ENCODE assay signal across 1 cellular context in genomic region chr19:7679017-7679720, GRCh38.
A peak's percentile ranks its signal among the peaks of the same experiment; 100 is the strongest.
TF ChIP-seq lines count a peak whose summit lies in the region.

No MANE protein-coding gene starts in this region.

TF ChIP-seq in K562, 482 proteins besides CTCF, POLR2A, EP300 and RAD21:
- no peak for TF ChIP-seq ZNF449 (CRISPR knock-in tag; IDR thresholded peaks at IDR 0.05)
- TF ChIP-seq ZFPM2 (CRISPR knock-in tag; IDR thresholded peaks at IDR 0.05): no peak
- peak; percentile 38 for TF ChIP-seq MEIS2 (IDR thresholded peaks at IDR 0.05; ENCODE audit: partially characterized antibody)
- 0 out of 2 replicates have a peak, but pooled peaks have one; percentile 27 for TF ChIP-seq SMC3 (conservative IDR thresholded peaks at IDR 0.05; ENCODE audit: insufficient read depth, low read depth, low read length)
- no peak for TF ChIP-seq MGA (IDR thresholded peaks at IDR 0.05)
- no peak for TF ChIP-seq TEAD4 (IDR thresholded peaks at IDR 0.05; ENCODE audit: low read length)
- no peak for TF ChIP-seq TEAD4 (CRISPR knock-in tag; IDR thresholded peaks at IDR 0.05; ENCODE audit: borderline replicate concordance)
- TF ChIP-seq RAD51 (IDR thresholded peaks at IDR 0.05; ENCODE audit: borderline replicate concordance, low read depth): peak; percentile 69
- peak; percentile 72 for TF ChIP-seq USF1 (CRISPR knock-in tag; IDR thresholded peaks at IDR 0.05)
- peak; percentile 89 for TF ChIP-seq TFE3 (CRISPR knock-in tag; IDR thresholded peaks at IDR 0.05)
- TF ChIP-seq USF2 (CRISPR knock-in tag; IDR thresholded peaks at IDR 0.05): peak; percentile 48; the same call in 1 of the 2 replicates
- TF ChIP-seq BHLHE40 (IDR thresholded peaks at IDR 0.05; ENCODE audit: low read length): peak; percentile 59
- TF ChIP-seq KDM1A (IDR thresholded peaks at IDR 0.05): 0 out of 4 replicates have a peak, but pooled peaks of 1 of the 2 experiments have one; percentile 16
- no peak for TF ChIP-seq SREBF1 (IDR thresholded peaks at IDR 0.05; ENCODE audit: borderline replicate concordance, low read depth, low read length)
- peak; percentile 74 for TF ChIP-seq ZNF740 (CRISPR knock-in tag; IDR thresholded peaks at IDR 0.05)
- TF ChIP-seq ZNF740 (tag; IDR thresholded peaks at IDR 0.05): no peak
- TF ChIP-seq ZNF280B (CRISPR knock-in tag; IDR thresholded peaks at IDR 0.05): no peak
- TF ChIP-seq MNT (conservative IDR thresholded peaks at IDR 0.05): peak in 1 of 2 experiments; percentile 25; a peak in 1 of 4 replicates
- TF ChIP-seq PTRF (tag; IDR thresholded peaks at IDR 0.05): no peak
- 0 out of 2 replicates have a peak, but pooled peaks have one; percentile 13 for TF ChIP-seq CBFA2T2 (conservative IDR thresholded peaks at IDR 0.05)
- TF ChIP-seq HDAC1 (IDR thresholded peaks at IDR 0.05): 0 out of 4 replicates have a peak, but pooled peaks of 1 of the 2 experiments have one; percentile 44
- TF ChIP-seq TRIM24 (IDR thresholded peaks at IDR 0.05): 0 out of 4 replicates have a peak, but pooled peaks of 1 of the 2 experiments have one; percentile 12
- no peak for TF ChIP-seq FOXM1 (IDR thresholded peaks at IDR 0.05; ENCODE audit: low read depth)
- no peak for TF ChIP-seq FOXM1 (CRISPR knock-in tag; IDR thresholded peaks at IDR 0.05; ENCODE audit: low read depth)
- TF ChIP-seq ARID2 (IDR thresholded peaks at IDR 0.05): no peak
- TF ChIP-seq CREM (IDR thresholded peaks at IDR 0.05; ENCODE audit: low read depth): 0 out of 2 replicates have a peak, but pooled peaks have one; percentile 6
- peak; percentile 80 for TF ChIP-seq TOE1 (IDR thresholded peaks at IDR 0.05; ENCODE audit: borderline replicate concordance)
- TF ChIP-seq TOE1 (CRISPR knock-in tag; IDR thresholded peaks at IDR 0.05; ENCODE audit: borderline replicate concordance, low read depth): no peak
- no peak for TF ChIP-seq HLTF (IDR thresholded peaks at IDR 0.05)
- no peak for TF ChIP-seq E2F4 (CRISPR knock-in tag; IDR thresholded peaks at IDR 0.05; ENCODE audit: low read depth)
- TF ChIP-seq PKNOX1 (IDR thresholded peaks at IDR 0.05): peak; percentile 55
